Comparison of ENCODE assay signal across 8 cellular contexts in genomic region chr2:40281021-40281940, GRCh38.
A peak's percentile ranks its signal among the peaks of the same experiment; 100 is the strongest.
DNase-seq lines count a peak whose midpoint lies in the region; ATAC-seq and TF ChIP-seq lines count a peak whose summit lies in the region.

No MANE protein-coding gene starts in this region.

- DNase-seq in coronary artery (ENCODE audit: low spot score) (no peak), sciatic nerve (ENCODE audit: low spot score) (no peak), NCI-H1694 treated with DMSO at 0.1 percent for 48 hours (lab: John Stamatoyannopoulos, UW) (no peak), superior temporal gyrus (ENCODE audit: extremely low spot score) (no peak), NCI-H526 (lab: John Stamatoyannopoulos, UW) (no peak)
- no peak for DNase-seq in stimulated activated CD4-positive, alpha-beta T cell treated with anti-CD3 and anti-CD28 coated beads, Interleukin-4, amount 100 ng/mL, for 4 hours

- peak; percentile 64 for ATAC-seq in GM18519 (IDR thresholded peaks at IDR 0.05; ENCODE audit: low FRiP score, unreplicated experiment)
- ATAC-seq in HG03175 (IDR thresholded peaks at IDR 0.05; ENCODE audit: unreplicated experiment), result peak; percentile 61
- ATAC-seq in sciatic nerve, result peak; percentile 57

- no peak for TF ChIP-seq CTCF in coronary artery (IDR thresholded peaks at IDR 0.05)

- H3K4me3 ChIP-seq in coronary artery, result peak overlapping the region; percentile 5

- intact Hi-C loops in sciatic nerve (cut with DNase I), result no loop called here

- peak overlapping the region; percentile 62 to 84 for H3K27ac ChIP-seq in coronary artery
